ENCODE assay signal across 8 cellular contexts in the genomic region with DNA sequence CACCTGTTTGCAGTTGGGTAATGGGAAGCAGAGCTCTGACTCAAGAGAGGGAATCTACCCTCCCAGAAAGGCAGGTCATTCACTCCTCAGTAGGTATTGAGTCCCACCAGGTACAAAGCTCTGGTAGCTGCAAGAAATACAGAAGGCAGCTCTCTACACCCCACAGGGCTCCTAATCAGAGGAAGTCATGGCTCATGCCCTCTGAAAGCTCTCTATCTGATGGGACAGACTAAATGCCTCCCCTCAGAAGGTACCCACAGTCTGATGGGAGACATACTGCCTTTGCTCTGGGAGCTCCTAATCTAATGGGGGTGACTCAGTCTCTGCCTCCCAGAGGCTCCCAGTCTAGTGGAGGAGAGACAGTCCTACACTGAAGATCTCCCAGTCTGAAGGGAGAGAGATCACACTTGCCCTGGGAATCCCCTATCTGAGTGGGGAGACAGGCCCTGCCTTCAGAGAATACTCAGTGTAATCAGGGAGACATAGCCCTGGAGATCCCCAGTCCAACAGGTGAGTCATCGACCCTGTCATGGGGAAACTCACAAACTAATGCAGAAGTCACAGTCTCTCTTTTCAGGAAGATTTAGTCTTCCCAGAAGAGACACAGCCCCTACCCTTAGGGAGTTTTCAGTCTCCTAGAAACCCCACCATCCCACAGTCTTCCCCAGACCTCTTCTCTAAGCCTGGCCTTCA. TPM values are rescaled to one million over a fixed set of nuclear protein-coding genes. Genes with fewer than 3 reads are reported as not detected.
DNase-seq lines count a peak whose midpoint lies in the region; ATAC-seq lines count a peak whose summit lies in the region.

No MANE protein-coding gene starts in this region.

- no peak overlapping the region for H3K4me3 Mint-ChIP-seq in activated CD4-positive, alpha-beta memory T cell treated with anti-CD3 and anti-CD28 coated beads for 36 hours
- H3K4me3 Mint-ChIP-seq in activated CD4-positive, alpha-beta memory T cell treated with anti-CD3 and anti-CD28 coated beads, Interleukin-2, amount 10 ng/mL, durations not matched to agents 7 days and 5 days = no peak overlapping the region
- no peak overlapping the region for H3K4me3 Mint-ChIP-seq in stimulated activated memory B cell treated with anti-CD40 and anti-IgM and Interleukin-4, amounts not matched to agents 10 μg/mL and 1 μg/mL and 100 μg/mL, for 72 hours

- DNase-seq in activated CD4-positive, alpha-beta memory T cell treated with anti-CD3 and anti-CD28 coated beads for 36 hours = peak; percentile 73
- DNase-seq in activated CD4-positive, alpha-beta memory T cell treated with anti-CD3 and anti-CD28 coated beads, Interleukin-2, amount 10 ng/mL, durations not matched to agents 7 days and 5 days = no peak
- peak; percentile 37 for DNase-seq in activated naive CD4-positive, alpha-beta T cell treated with anti-CD3 and anti-CD28 coated beads, Interleukin-2, amount 50 U/mL, for 16 hours
- DNase-seq in Ammon's horn (ENCODE audit: low spot score) = no peak
- no peak for DNase-seq in HuH-7 (ENCODE audit: low spot score)
- DNase-seq in NCI-H446 (lab: John Stamatoyannopoulos, UW) = no peak

- peaks cover 3% of the 10 kb centered on the region for H3K4me1 Mint-ChIP-seq in activated CD4-positive, alpha-beta memory T cell treated with anti-CD3 and anti-CD28 coated beads for 36 hours (ENCODE audit: low read depth)
- H3K4me1 Mint-ChIP-seq in activated CD4-positive, alpha-beta memory T cell treated with anti-CD3 and anti-CD28 coated beads, Interleukin-2, amount 10 ng/mL, durations not matched to agents 7 days and 5 days = peaks cover 19% of the 10 kb centered on the region
- H3K4me1 Mint-ChIP-seq in stimulated activated memory B cell treated with anti-CD40 and anti-IgM and Interleukin-4, amounts not matched to agents 10 μg/mL and 1 μg/mL and 100 μg/mL, for 72 hours = no peaks in the 10 kb centered on the region

- intact Hi-C loops in activated CD4-positive, alpha-beta memory T cell treated with anti-CD3 and anti-CD28 coated beads for 36 hours (cut with micrococcal nuclease) = loop anchor here (2.0 kb wide), 1 partner anchor 22 kb away; no protein-coding TSS in a partner anchor

- no peaks in the 10 kb centered on the region for H3K27me3 Mint-ChIP-seq in activated CD4-positive, alpha-beta memory T cell treated with anti-CD3 and anti-CD28 coated beads for 36 hours
- H3K27me3 Mint-ChIP-seq in activated CD4-positive, alpha-beta memory T cell treated with anti-CD3 and anti-CD28 coated beads, Interleukin-2, amount 10 ng/mL, durations not matched to agents 7 days and 5 days = no peaks in the 10 kb centered on the region
- no peaks in the 10 kb centered on the region for H3K27me3 Mint-ChIP-seq in stimulated activated memory B cell treated with anti-CD40 and anti-IgM and Interleukin-4, amounts not matched to agents 10 μg/mL and 1 μg/mL and 100 μg/mL, for 72 hours

- POLR2A ChIA-PET in activated CD4-positive, alpha-beta memory T cell treated with anti-CD3 and anti-CD28 coated beads for 36 hours (lab: Charles Lee) = interaction anchor here (1.0 kb wide), 1 partner anchor 46 kb away, joined by 3 read pairs; no protein-coding TSS in a partner anchor
- POLR2A ChIA-PET in activated CD4-positive, alpha-beta memory T cell treated with anti-CD3 and anti-CD28 coated beads, Interleukin-2, amount 10 ng/mL, durations not matched to agents 7 days and 5 days (lab: Charles Lee) = interaction anchor here (1.2 kb wide), 1 partner anchor 68 kb away, joined by 3 read pairs; a partner anchor contains a TSS

- CTCF ChIA-PET in activated CD4-positive, alpha-beta memory T cell treated with anti-CD3 and anti-CD28 coated beads for 36 hours (lab: Charles Lee) = interaction anchor here (0.7 to 3.4 kb wide), 8 partner anchors 20 to 160 kb away, joined by 3 to 17 read pairs (median 3); no protein-coding TSS in a partner anchor
- CTCF ChIA-PET in activated CD4-positive, alpha-beta memory T cell treated with anti-CD3 and anti-CD28 coated beads, Interleukin-2, amount 10 ng/mL, durations not matched to agents 7 days and 5 days (lab: Charles Lee) = interaction anchor here (1.4 to 1.9 kb wide), 4 partner anchors 10 to 141 kb away, joined by 3 to 5 read pairs (median 4); no protein-coding TSS in a partner anchor

- no peaks in the 10 kb centered on the region for H3K9me3 Mint-ChIP-seq in activated CD4-positive, alpha-beta memory T cell treated with anti-CD3 and anti-CD28 coated beads for 36 hours
- no peaks in the 10 kb centered on the region for H3K9me3 Mint-ChIP-seq in activated CD4-positive, alpha-beta memory T cell treated with anti-CD3 and anti-CD28 coated beads, Interleukin-2, amount 10 ng/mL, durations not matched to agents 7 days and 5 days
- H3K9me3 Mint-ChIP-seq in stimulated activated memory B cell treated with anti-CD40 and anti-IgM and Interleukin-4, amounts not matched to agents 10 μg/mL and 1 μg/mL and 100 μg/mL, for 72 hours = no peaks in the 10 kb centered on the region

- H3K27ac Mint-ChIP-seq in activated CD4-positive, alpha-beta memory T cell treated with anti-CD3 and anti-CD28 coated beads for 36 hours = no peak overlapping the region
- no peak overlapping the region for H3K27ac Mint-ChIP-seq in activated CD4-positive, alpha-beta memory T cell treated with anti-CD3 and anti-CD28 coated beads, Interleukin-2, amount 10 ng/mL, durations not matched to agents 7 days and 5 days
- H3K27ac Mint-ChIP-seq in stimulated activated memory B cell treated with anti-CD40 and anti-IgM and Interleukin-4, amounts not matched to agents 10 μg/mL and 1 μg/mL and 100 μg/mL, for 72 hours = no peak overlapping the region

- H3K36me3 Mint-ChIP-seq in activated CD4-positive, alpha-beta memory T cell treated with anti-CD3 and anti-CD28 coated beads for 36 hours = no peaks in the 10 kb centered on the region
- no peaks in the 10 kb centered on the region for H3K36me3 Mint-ChIP-seq in activated CD4-positive, alpha-beta memory T cell treated with anti-CD3 and anti-CD28 coated beads, Interleukin-2, amount 10 ng/mL, durations not matched to agents 7 days and 5 days (ENCODE audit: low read depth)
- no peaks in the 10 kb centered on the region for H3K36me3 Mint-ChIP-seq in stimulated activated memory B cell treated with anti-CD40 and anti-IgM and Interleukin-4, amounts not matched to agents 10 μg/mL and 1 μg/mL and 100 μg/mL, for 72 hours

- peak; percentile 74 for ATAC-seq in HG02981 (IDR thresholded peaks at IDR 0.05; ENCODE audit: unreplicated experiment)
- peak; percentile 77 for ATAC-seq in stimulated activated memory B cell treated with anti-CD40 and anti-IgM and Interleukin-4, amounts not matched to agents 10 μg/mL and 1 μg/mL and 100 μg/mL, for 72 hours

RNA-seq across cellular contexts. Expression of a gene that starts 23.7 kb away (rescaled TPM):
- under 1 TPM; 0.69 to 0.94 TPM for total RNA-seq in activated CD4-positive, alpha-beta memory T cell treated with anti-CD3 and anti-CD28 coated beads for 36 hours
- not detected for total RNA-seq in activated CD4-positive, alpha-beta memory T cell treated with anti-CD3 and anti-CD28 coated beads, Interleukin-2, amount 10 ng/mL, durations not matched to agents 7 days and 5 days

RNA-seq across cellular contexts. Expression of a gene that starts 45.0 kb away (rescaled TPM):
- 10 to 100 TPM; 14.6 to 14.7 TPM for total RNA-seq in activated CD4-positive, alpha-beta memory T cell treated with anti-CD3 and anti-CD28 coated beads for 36 hours
- total RNA-seq in activated CD4-positive, alpha-beta memory T cell treated with anti-CD3 and anti-CD28 coated beads, Interleukin-2, amount 10 ng/mL, durations not matched to agents 7 days and 5 days = 1 to 10 TPM; 4.2 to 4.4 TPM

Comparison
In these comparisons a context has a peak if more than half of its experiments do, and no peak if none do; other contexts are left out.
1. DNase-seq: peak in activated CD4-positive, alpha-beta memory T cell treated with anti-CD3 and anti-CD28 coated beads for 36 hours (single experiment) and activated naive CD4-positive, alpha-beta T cell treated with anti-CD3 and anti-CD28 coated beads, Interleukin-2, amount 50 U/mL, for 16 hours (single experiment); none in activated CD4-positive, alpha-beta memory T cell treated with anti-CD3 and anti-CD28 coated beads, Interleukin-2, amount 10 ng/mL, durations not matched to agents 7 days and 5 days (single experiment), Ammon's horn (single experiment), HuH-7 (single experiment) and NCI-H446 (0 of 2).